8 cellular contexts compared by ENCODE assay signal in the genomic region with DNA sequence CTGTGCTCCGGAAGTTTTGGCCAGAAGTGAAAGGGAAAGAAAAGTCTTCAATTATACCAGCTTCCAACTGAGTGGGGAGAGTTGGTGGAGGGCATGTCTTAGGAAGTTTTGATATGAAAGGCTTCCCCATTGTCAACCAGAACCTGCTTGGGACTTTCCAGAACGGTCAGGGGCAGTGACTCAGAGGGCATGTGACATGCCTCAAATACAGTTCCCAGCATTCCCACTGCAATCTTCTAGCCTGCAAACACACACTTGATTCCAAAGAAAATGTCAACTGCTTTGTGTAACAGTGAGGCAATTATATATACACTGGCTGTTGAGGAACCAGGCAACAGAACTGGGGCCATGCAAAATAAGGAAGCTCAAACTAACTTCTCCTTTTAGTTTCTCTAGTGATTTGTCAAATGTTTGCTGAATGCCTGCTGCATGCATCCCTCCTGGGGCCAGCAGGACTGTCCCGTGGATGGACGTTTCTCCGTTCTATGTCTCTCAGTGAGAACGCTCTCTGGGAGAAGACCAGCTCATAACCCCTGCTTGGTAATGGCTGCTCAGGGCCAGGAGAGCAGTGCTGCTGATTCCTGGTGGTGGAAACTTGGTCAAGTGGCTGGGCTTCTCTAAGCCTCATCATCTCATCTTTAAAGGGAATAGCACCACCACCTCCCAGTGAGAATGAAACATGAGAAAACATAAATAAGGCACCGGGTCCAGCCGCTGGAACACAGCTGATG. TPM values are rescaled to one million over a fixed set of nuclear protein-coding genes. Genes with fewer than 3 reads are reported as not detected.
A peak's percentile ranks its signal among the peaks of the same experiment; 100 is the strongest.
DNase-seq lines count a peak whose midpoint lies in the region; ATAC-seq and TF ChIP-seq lines count a peak whose summit lies in the region.

No MANE protein-coding gene starts in this region.

- no peak for TF ChIP-seq CTCF in hepatocyte (IDR thresholded peaks at IDR 0.05; ENCODE audit: poor library complexity)

- H3K27me3 Mint-ChIP-seq in activated naive CD4-positive, alpha-beta T cell treated with anti-CD3 and anti-CD28 coated beads, Interleukin-2, amount 50 U/mL, for 24 hours, result no peaks in the 10 kb centered on the region

- H4K20me1 ChIP-seq in hepatocyte (ENCODE audit: insufficient read depth, poor library complexity, severe bottlenecking), result no peaks in the 10 kb centered on the region

- peak overlapping the region; percentile 51 for H3K27ac Mint-ChIP-seq in activated naive CD4-positive, alpha-beta T cell treated with anti-CD3 and anti-CD28 coated beads, Interleukin-2, amount 50 U/mL, for 24 hours
- H3K27ac Mint-ChIP-seq in stimulated activated effector memory CD8-positive, alpha-beta T cell treated with anti-CD3 and anti-CD28 coated beads, Interleukin-12 subunit alpha, Interleukin-12 subunit beta, amount 100 ng/mL, for 72 hours, result peak overlapping the region; percentile 90

- WGBS in hepatocyte (ENCODE audit: low lambda C conversion rate, missing lambda C conversion rate), result 84% methylated on average over 8 of the region's 8 CpGs

- H3K27ac ChIP-seq in hepatocyte, result peak overlapping the region; percentile 63

- no peak for DNase-seq in activated naive CD4-positive, alpha-beta T cell treated with Interleukin-2 at 50 U/mL for 16 hours
- DNase-seq in amniotic epithelial cell (ENCODE audit: low read depth) (peak; percentile 75), hepatocyte (ENCODE audit: low spot score) (peak; percentile 62), T1000 (lab: John Stamatoyannopoulos, UW) (no peak)
- DNase-seq in stimulated activated effector memory CD8-positive, alpha-beta T cell treated with anti-CD3 and anti-CD28 coated beads, Interleukin-12 subunit alpha, Interleukin-12 subunit beta, amount 100 ng/mL, for 72 hours (ENCODE audit: low spot score in 2 of 2), result no peak

- H3K4me2 ChIP-seq in hepatocyte, result no peak overlapping the region

- no peaks in the 10 kb centered on the region for H3K36me3 ChIP-seq in hepatocyte (replicated peaks; ENCODE audit: insufficient read depth, low read depth)

- no peak overlapping the region for H3K4me3 ChIP-seq in hepatocyte

- H3K4me1 Mint-ChIP-seq in activated naive CD4-positive, alpha-beta T cell treated with anti-CD3 and anti-CD28 coated beads, Interleukin-2, amount 50 U/mL, for 24 hours, result peaks cover 12% of the 10 kb centered on the region
- peaks cover 34% of the 10 kb centered on the region for H3K4me1 Mint-ChIP-seq in stimulated activated effector memory CD8-positive, alpha-beta T cell treated with anti-CD3 and anti-CD28 coated beads, Interleukin-12 subunit alpha, Interleukin-12 subunit beta, amount 100 ng/mL, for 72 hours

- H3K36me3 Mint-ChIP-seq in activated naive CD4-positive, alpha-beta T cell treated with anti-CD3 and anti-CD28 coated beads, Interleukin-2, amount 50 U/mL, for 24 hours, result peaks cover 25% of the 10 kb centered on the region
- peaks cover 93% of the 10 kb centered on the region for H3K36me3 Mint-ChIP-seq in stimulated activated effector memory CD8-positive, alpha-beta T cell treated with anti-CD3 and anti-CD28 coated beads, Interleukin-12 subunit alpha, Interleukin-12 subunit beta, amount 100 ng/mL, for 72 hours

- H3K9me2 ChIP-seq in hepatocyte (replicated peaks; ENCODE audit: insufficient read depth), result no peaks in the 10 kb centered on the region

- TF ChIP-seq RAD21 in Ishikawa (IDR thresholded peaks at IDR 0.05; ENCODE audit: low read depth), result no peak

- no peaks in the 10 kb centered on the region for H3K27me3 ChIP-seq in hepatocyte

- no peaks in the 10 kb centered on the region for H3K9me3 Mint-ChIP-seq in activated naive CD4-positive, alpha-beta T cell treated with anti-CD3 and anti-CD28 coated beads, Interleukin-2, amount 50 U/mL, for 24 hours
- no peaks in the 10 kb centered on the region for H3K9me3 Mint-ChIP-seq in stimulated activated effector memory CD8-positive, alpha-beta T cell treated with anti-CD3 and anti-CD28 coated beads, Interleukin-12 subunit alpha, Interleukin-12 subunit beta, amount 100 ng/mL, for 72 hours

- no peaks in the 10 kb centered on the region for H3K79me2 ChIP-seq in hepatocyte

- H2AFZ ChIP-seq in hepatocyte, result no peak overlapping the region

- peak; percentile 63 for ATAC-seq in stimulated activated effector memory CD8-positive, alpha-beta T cell treated with anti-CD3 and anti-CD28 coated beads, Interleukin-12 subunit alpha, Interleukin-12 subunit beta, amount 100 ng/mL, for 72 hours
- no peak for ATAC-seq in HG03045 (IDR thresholded peaks at IDR 0.05; ENCODE audit: unreplicated experiment)

- no peak overlapping the region for H3K4me3 Mint-ChIP-seq in activated naive CD4-positive, alpha-beta T cell treated with anti-CD3 and anti-CD28 coated beads, Interleukin-2, amount 50 U/mL, for 24 hours
- H3K4me3 Mint-ChIP-seq in stimulated activated effector memory CD8-positive, alpha-beta T cell treated with anti-CD3 and anti-CD28 coated beads, Interleukin-12 subunit alpha, Interleukin-12 subunit beta, amount 100 ng/mL, for 72 hours, result no peak overlapping the region

- H3K4me1 ChIP-seq in hepatocyte (ENCODE audit: insufficient read depth), result peaks cover 7% of the 10 kb centered on the region

- no peaks in the 10 kb centered on the region for H3K9me3 ChIP-seq in hepatocyte (ENCODE audit: low read depth)

- no peak for TF ChIP-seq EP300 in Ishikawa (IDR thresholded peaks at IDR 0.05; ENCODE audit: borderline replicate concordance)

TF ChIP-seq in Ishikawa, 13 proteins besides CTCF, POLR2A, EP300 and RAD21:
- TF ChIP-seq USF1 (IDR thresholded peaks at IDR 0.05) (peak; percentile 80), REST (IDR thresholded peaks at IDR 0.05; ENCODE audit: low read depth) (no peak)
- TF ChIP-seq, protein P1, sequence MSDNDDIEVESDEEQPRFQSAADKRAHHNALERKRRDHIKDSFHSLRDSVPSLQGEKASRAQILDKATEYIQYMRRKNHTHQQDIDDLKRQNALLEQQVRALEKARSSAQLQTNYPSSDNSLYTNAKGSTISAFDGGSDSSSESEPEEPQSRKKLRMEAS (IDR thresholded peaks at IDR 0.05), result peak; percentile 53

RNA-seq across cellular contexts. Expression of gene SLC25A47, which starts 18.3 kb away (rescaled TPM):
- total RNA-seq in hepatocyte, result 1.6 and 1.8 TPM in 2 replicates
- polyA plus RNA-seq in hepatocyte, result 0.77 and 1.8 TPM in 2 replicates

RNA-seq across cellular contexts. Expression of gene WDR25, which starts 34.8 kb away (rescaled TPM):
- total RNA-seq in hepatocyte, result 14.1 and 18.7 TPM in 2 replicates
- polyA plus RNA-seq in hepatocyte, result 19.7 and 22.8 TPM in 2 replicates

RNA-seq across cellular contexts. Expression of gene SLC25A29, which starts 35.2 kb away (rescaled TPM):
- 88.7 and 90.1 TPM in 2 replicates for total RNA-seq in hepatocyte
- polyA plus RNA-seq in hepatocyte, result 73.1 and 106 TPM in 2 replicates

Comparison
In these comparisons a context has a peak if more than half of its experiments do, and no peak if none do; other contexts are left out.
1. DNase-seq: peak in amniotic epithelial cell (single experiment) and hepatocyte (single experiment); none in activated naive CD4-positive, alpha-beta T cell treated with Interleukin-2 at 50 U/mL for 16 hours (single experiment), stimulated activated effector memory CD8-positive, alpha-beta T cell treated with anti-CD3 and anti-CD28 coated beads, Interleukin-12 subunit alpha, Interleukin-12 subunit beta, amount 100 ng/mL, for 72 hours (0 of 2) and T1000 (single experiment).